In the genomic region with DNA sequence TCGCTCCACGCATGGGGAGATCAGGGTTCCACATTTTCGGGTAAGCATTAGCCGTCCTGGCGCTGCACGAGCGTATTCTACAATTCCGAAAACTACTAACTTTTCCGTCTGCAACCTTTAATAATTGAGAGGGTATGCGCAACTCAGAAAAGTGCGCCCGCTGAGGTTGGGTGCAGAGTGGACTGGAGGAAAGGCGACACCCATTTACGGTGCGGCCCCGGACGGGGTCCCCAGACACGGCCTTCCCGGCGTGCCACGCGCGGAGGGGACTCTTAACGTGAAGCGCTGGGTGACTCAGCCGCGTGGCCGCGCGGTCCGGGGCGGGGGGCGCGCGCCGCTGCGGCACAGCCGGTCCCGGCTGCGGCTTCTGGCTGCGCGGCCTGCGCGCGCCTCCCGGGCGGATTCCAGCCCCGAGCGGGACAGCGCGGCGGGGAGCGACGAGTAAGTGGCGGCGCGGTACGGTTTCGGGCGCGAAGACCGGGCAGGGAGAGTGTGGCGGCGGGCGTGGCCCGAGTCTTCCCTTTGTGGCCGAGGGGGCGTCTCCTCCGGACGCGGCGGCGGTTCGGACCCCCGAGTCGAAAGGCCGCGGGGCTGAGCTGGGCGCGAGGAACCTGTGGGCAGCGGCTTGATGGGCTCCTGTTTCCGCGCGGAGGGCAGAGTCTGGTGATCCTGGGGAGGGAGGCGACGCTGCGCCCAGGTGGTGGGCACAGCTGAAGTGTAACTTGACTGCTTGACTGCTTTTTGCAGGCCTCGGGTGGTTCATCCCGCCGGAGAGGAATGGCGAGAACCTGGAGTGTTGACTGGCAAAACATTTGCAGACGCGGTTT, we compare ENCODE assay signal across 1 cellular context.
TF ChIP-seq lines count a peak whose summit lies in the region.

A gene (plus strand): TSS at position 330 of the 827 bp plus-strand sequence. CDS start 27,098 bp downstream, outside the sequence.
A gene with protein sequence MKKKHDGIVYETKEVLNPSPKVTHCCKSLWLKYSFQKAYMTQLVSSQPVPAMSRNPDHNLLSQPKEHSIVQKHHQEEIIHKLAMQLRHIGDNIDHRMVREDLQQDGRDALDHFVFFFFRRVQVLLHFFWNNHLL (minus strand): TSS at position 184 of the 827 bp plus-strand sequence. CDS start 16,772 bp downstream, outside the sequence.

TF ChIP-seq in WTC11, 78 proteins besides CTCF, POLR2A, EP300 and RAD21 (continued from another document):
- TF ChIP-seq, protein P1, sequence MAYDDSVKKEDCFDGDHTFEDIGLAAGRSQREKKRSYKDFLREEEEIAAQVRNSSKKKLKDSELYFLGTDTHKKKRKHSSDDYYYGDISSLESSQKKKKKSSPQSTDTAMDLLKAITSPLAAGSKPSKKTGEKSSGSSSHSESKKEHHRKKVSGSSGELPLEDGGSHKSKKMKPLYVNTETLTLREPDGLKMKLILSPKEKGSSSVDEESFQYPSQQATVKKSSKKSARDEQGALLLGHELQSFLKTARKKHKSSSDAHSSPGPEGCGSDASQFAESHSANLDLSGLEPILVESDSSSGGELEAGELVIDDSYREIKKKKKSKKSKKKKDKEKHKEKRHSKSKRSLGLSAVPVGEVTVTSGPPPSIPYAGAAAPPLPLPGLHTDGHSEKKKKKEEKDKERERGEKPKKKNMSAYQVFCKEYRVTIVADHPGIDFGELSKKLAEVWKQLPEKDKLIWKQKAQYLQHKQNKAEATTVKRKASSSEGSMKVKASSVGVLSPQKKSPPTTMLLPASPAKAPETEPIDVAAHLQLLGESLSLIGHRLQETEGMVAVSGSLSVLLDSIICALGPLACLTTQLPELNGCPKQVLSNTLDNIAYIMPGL (CRISPR knock-in tag; IDR thresholded peaks at IDR 0.05), result 0 out of 2 replicates have a peak, but pooled peaks have one; percentile 64
- TF ChIP-seq ZNF396 (CRISPR knock-in tag; IDR thresholded peaks at IDR 0.05; ENCODE audit: borderline replicate concordance) (no peak), ESRRA (CRISPR knock-in tag; IDR thresholded peaks at IDR 0.05; ENCODE audit: borderline replicate concordance) (no peak), ZNF671 (CRISPR knock-in tag; IDR thresholded peaks at IDR 0.05) (no peak), ZNF423 (CRISPR knock-in tag; IDR thresholded peaks at IDR 0.05) (0 out of 2 replicates have a peak, but pooled peaks have one; percentile 24), FOXP1 (CRISPR knock-in tag; IDR thresholded peaks at IDR 0.05; ENCODE audit: borderline replicate concordance) (peak; percentile 92; the same call in 1 of the 2 replicates), KAT7 (CRISPR knock-in tag; IDR thresholded peaks at IDR 0.05; ENCODE audit: borderline replicate concordance) (peak; percentile 98; the same call in 1 of the 2 replicates), ZNF263 (CRISPR knock-in tag; IDR thresholded peaks at IDR 0.05; ENCODE audit: low read depth) (no peak), GABPB1 (CRISPR knock-in tag; IDR thresholded peaks at IDR 0.05) (peak; percentile 64; the same call in 1 of the 2 replicates), GRHL2 (CRISPR knock-in tag; IDR thresholded peaks at IDR 0.05; ENCODE audit: insufficient replicate concordance, severe bottlenecking) (no peak), ZNF121 (CRISPR knock-in tag; IDR thresholded peaks at IDR 0.05) (no peak), NFYB (CRISPR knock-in tag; conservative IDR thresholded peaks at IDR 0.05; ENCODE audit: low read depth) (peak; percentile 14; the same call in 1 of the 2 replicates), NFE2L1 (CRISPR knock-in tag; IDR thresholded peaks at IDR 0.05) (no peak), SMAD3 (CRISPR knock-in tag; IDR thresholded peaks at IDR 0.05; ENCODE audit: borderline replicate concordance) (no peak), RELA (CRISPR knock-in tag; IDR thresholded peaks at IDR 0.05; ENCODE audit: borderline replicate concordance) (peak; percentile 30; the same call in 1 of the 2 replicates), OVOL2 (CRISPR knock-in tag; IDR thresholded peaks at IDR 0.05; ENCODE audit: borderline replicate concordance) (no peak), FOXK1 (CRISPR knock-in tag; IDR thresholded peaks at IDR 0.05) (0 out of 2 replicates have a peak, but pooled peaks have one; percentile 36), MYBL2 (CRISPR knock-in tag; IDR thresholded peaks at IDR 0.05) (no peak), SMAD4 (CRISPR knock-in tag; IDR thresholded peaks at IDR 0.05) (no peak), HMGA2 (CRISPR knock-in tag; IDR thresholded peaks at IDR 0.05) (no peak), ZNF317 (CRISPR knock-in tag; IDR thresholded peaks at IDR 0.05; ENCODE audit: borderline replicate concordance, low read depth) (no peak)
- TF ChIP-seq, protein P2, sequence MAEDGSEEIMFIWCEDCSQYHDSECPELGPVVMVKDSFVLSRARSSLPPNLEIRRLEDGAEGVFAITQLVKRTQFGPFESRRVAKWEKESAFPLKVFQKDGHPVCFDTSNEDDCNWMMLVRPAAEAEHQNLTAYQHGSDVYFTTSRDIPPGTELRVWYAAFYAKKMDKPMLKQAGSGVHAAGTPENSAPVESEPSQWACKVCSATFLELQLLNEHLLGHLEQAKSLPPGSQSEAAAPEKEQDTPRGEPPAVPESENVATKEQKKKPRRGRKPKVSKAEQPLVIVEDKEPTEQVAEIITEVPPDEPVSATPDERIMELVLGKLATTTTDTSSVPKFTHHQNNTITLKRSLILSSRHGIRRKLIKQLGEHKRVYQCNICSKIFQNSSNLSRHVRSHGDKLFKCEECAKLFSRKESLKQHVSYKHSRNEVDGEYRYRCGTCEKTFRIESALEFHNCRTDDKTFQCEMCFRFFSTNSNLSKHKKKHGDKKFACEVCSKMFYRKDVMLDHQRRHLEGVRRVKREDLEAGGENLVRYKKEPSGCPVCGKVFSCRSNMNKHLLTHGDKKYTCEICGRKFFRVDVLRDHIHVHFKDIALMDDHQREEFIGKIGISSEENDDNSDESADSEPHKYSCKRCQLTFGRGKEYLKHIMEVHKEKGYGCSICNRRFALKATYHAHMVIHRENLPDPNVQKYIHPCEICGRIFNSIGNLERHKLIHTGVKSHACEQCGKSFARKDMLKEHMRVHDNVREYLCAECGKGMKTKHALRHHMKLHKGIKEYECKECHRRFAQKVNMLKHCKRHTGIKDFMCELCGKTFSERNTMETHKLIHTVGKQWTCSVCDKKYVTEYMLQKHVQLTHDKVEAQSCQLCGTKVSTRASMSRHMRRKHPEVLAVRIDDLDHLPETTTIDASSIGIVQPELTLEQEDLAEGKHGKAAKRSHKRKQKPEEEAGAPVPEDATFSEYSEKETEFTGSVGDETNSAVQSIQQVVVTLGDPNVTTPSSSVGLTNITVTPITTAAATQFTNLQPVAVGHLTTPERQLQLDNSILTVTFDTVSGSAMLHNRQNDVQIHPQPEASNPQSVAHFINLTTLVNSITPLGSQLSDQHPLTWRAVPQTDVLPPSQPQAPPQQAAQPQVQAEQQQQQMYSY (CRISPR knock-in tag; IDR thresholded peaks at IDR 0.05), result peak; percentile 91
- TF ChIP-seq, protein P3, sequence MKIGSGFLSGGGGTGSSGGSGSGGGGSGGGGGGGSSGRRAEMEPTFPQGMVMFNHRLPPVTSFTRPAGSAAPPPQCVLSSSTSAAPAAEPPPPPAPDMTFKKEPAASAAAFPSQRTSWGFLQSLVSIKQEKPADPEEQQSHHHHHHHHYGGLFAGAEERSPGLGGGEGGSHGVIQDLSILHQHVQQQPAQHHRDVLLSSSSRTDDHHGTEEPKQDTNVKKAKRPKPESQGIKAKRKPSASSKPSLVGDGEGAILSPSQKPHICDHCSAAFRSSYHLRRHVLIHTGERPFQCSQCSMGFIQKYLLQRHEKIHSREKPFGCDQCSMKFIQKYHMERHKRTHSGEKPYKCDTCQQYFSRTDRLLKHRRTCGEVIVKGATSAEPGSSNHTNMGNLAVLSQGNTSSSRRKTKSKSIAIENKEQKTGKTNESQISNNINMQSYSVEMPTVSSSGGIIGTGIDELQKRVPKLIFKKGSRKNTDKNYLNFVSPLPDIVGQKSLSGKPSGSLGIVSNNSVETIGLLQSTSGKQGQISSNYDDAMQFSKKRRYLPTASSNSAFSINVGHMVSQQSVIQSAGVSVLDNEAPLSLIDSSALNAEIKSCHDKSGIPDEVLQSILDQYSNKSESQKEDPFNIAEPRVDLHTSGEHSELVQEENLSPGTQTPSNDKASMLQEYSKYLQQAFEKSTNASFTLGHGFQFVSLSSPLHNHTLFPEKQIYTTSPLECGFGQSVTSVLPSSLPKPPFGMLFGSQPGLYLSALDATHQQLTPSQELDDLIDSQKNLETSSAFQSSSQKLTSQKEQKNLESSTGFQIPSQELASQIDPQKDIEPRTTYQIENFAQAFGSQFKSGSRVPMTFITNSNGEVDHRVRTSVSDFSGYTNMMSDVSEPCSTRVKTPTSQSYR (CRISPR knock-in tag; IDR thresholded peaks at IDR 0.05), result 0 out of 2 replicates have a peak, but pooled peaks have one; percentile 43
- TF ChIP-seq, protein P4, sequence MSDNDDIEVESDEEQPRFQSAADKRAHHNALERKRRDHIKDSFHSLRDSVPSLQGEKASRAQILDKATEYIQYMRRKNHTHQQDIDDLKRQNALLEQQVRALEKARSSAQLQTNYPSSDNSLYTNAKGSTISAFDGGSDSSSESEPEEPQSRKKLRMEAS (CRISPR knock-in tag; IDR thresholded peaks at IDR 0.05), result peak; percentile 78
- TF ChIP-seq, protein P5, sequence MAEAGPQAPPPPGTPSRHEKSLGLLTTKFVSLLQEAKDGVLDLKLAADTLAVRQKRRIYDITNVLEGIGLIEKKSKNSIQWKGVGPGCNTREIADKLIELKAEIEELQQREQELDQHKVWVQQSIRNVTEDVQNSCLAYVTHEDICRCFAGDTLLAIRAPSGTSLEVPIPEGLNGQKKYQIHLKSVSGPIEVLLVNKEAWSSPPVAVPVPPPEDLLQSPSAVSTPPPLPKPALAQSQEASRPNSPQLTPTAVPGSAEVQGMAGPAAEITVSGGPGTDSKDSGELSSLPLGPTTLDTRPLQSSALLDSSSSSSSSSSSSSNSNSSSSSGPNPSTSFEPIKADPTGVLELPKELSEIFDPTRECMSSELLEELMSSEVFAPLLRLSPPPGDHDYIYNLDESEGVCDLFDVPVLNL (CRISPR knock-in tag; IDR thresholded peaks at IDR 0.05; ENCODE audit: borderline replicate concordance, low read depth), result peak; percentile 65; the same call in 1 of the 2 replicates
